Comparison of ENCODE assay signal across 7 cellular contexts in genomic region chr5:142109356-142110045, GRCh38. TPM values are rescaled to one million over a fixed set of nuclear protein-coding genes. Genes with fewer than 3 reads are reported as not detected.
DNase-seq lines count a peak whose midpoint lies in the region; ATAC-seq and TF ChIP-seq lines count a peak whose summit lies in the region.

No MANE protein-coding gene starts in this region.

- H3F3A ChIP-seq in neural progenitor cell (ENCODE audit: low read depth): peaks cover 21% of the 10 kb centered on the region

- no peaks in the 10 kb centered on the region for H3K36me3 ChIP-seq in neural progenitor cell

- H4K20me1 ChIP-seq in neural progenitor cell (ENCODE audit: low read depth): peaks cover 14% of the 10 kb centered on the region

- intact Hi-C loops in activated B cell treated with CpG ODN at 0.5 μM for 24 hours (cut with micrococcal nuclease): loop anchor here (1.0 to 5.0 kb wide), 5 partner anchors 94 to 472 kb away; partner anchors contain the start of genes HDAC3, RELL2 and RNF14

- ATAC-seq in activated B cell treated with CpG ODN at 0.5 μM for 24 hours (ENCODE audit: low read depth): no peak
- no peak for ATAC-seq in GM19452 (IDR thresholded peaks at IDR 0.05; ENCODE audit: unreplicated experiment)

- peak overlapping the region; percentile 92 for H2AFZ ChIP-seq in neural progenitor cell (replicated peaks)

- peak overlapping the region; percentile 90 for H3K27ac ChIP-seq in neural progenitor cell

- peaks cover 21% of the 10 kb centered on the region for H3K27me3 ChIP-seq in neural progenitor cell

- H3K9me3 Mint-ChIP-seq in activated B cell treated with CpG ODN at 0.5 μM for 24 hours: no peaks in the 10 kb centered on the region
- peaks cover 12% of the 10 kb centered on the region for H3K9me3 Mint-ChIP-seq in neural progenitor cell

- H3K27me3 Mint-ChIP-seq in activated B cell treated with CpG ODN at 0.5 μM for 24 hours (no peaks in the 10 kb centered on the region), neural progenitor cell (ENCODE audit: insufficient read depth, low read depth) (peaks cover 7% of the 10 kb centered on the region)

- H3K4me1 Mint-ChIP-seq in activated B cell treated with CpG ODN at 0.5 μM for 24 hours (peaks cover 33% of the 10 kb centered on the region), neural progenitor cell (peaks cover 26% of the 10 kb centered on the region)

- POLR2A ChIA-PET in activated B cell treated with CpG ODN at 0.5 μM for 24 hours (lab: Charles Lee): interaction anchor here (1.0 to 3.0 kb wide), 6 partner anchors 84 to 472 kb away, joined by 3 to 14 read pairs (median 4); partner anchors contain the start of genes RELL2 and RNF14

- H3K4me1 ChIP-seq in neural progenitor cell: peaks cover 4% of the 10 kb centered on the region

- H3K36me3 Mint-ChIP-seq in activated B cell treated with CpG ODN at 0.5 μM for 24 hours (ENCODE audit: low read depth): peaks cover 3% of the 10 kb centered on the region
- H3K36me3 Mint-ChIP-seq in neural progenitor cell: peaks cover 14% of the 10 kb centered on the region

- H3K27ac Mint-ChIP-seq in activated B cell treated with CpG ODN at 0.5 μM for 24 hours (peak overlapping the region; percentile 80), neural progenitor cell (peak overlapping the region; percentile 67)

- peak overlapping the region; percentile 89 for H3K4me3 ChIP-seq in fibroblast of pulmonary artery (replicated peaks; ENCODE audit: low read depth, low read length)
- H3K4me3 ChIP-seq in neural progenitor cell: peak overlapping the region; percentile 86

- H3K4me3 Mint-ChIP-seq in activated B cell treated with CpG ODN at 0.5 μM for 24 hours (peak overlapping the region; percentile 84), neural progenitor cell (peak overlapping the region; percentile 95)

- peak overlapping the region; percentile 85 for H3K4me2 ChIP-seq in neural progenitor cell

- CTCF ChIA-PET in activated B cell treated with CpG ODN at 0.5 μM for 24 hours (lab: Charles Lee): interaction anchor here (1.1 to 1.6 kb wide), 4 partner anchors 34 to 604 kb away, joined by 4 to 5 read pairs (median 4); partner anchors contain the start of gene GNPDA1

- no peak for TF ChIP-seq CTCF in activated B cell treated with CpG ODN at 0.5 μM for 24 hours (IDR thresholded peaks at IDR 0.05)
- no peak for TF ChIP-seq CTCF in fibroblast of pulmonary artery (IDR thresholded peaks at IDR 0.05; ENCODE audit: low read length, missing control alignments)
- no peak for TF ChIP-seq CTCF in neural progenitor cell (IDR thresholded peaks at IDR 0.05)

- peak; percentile 41 for DNase-seq in ELR (ENCODE audit: low read depth)
- peak; percentile 35 for DNase-seq in HT1080 (ENCODE audit: low read depth)
- DNase-seq in activated B cell treated with CpG ODN at 0.5 μM for 24 hours: no peak
- DNase-seq in fibroblast of pulmonary artery (ENCODE audit: low read depth): peak; percentile 34
- peak; percentile 39 for DNase-seq in neural progenitor cell (ENCODE audit: low spot score)
- no peak for DNase-seq in stimulated activated CD4-positive, alpha-beta T cell treated with anti-CD3 and anti-CD28 coated beads, Interleukin-1b, Interleukin-23, amount 100 ng/mL, for 48 hours

- peak overlapping the region; percentile 94 for H3K9ac ChIP-seq in neural progenitor cell

- peaks cover 54% of the 10 kb centered on the region for H3K79me2 ChIP-seq in neural progenitor cell (ENCODE audit: low read depth)

- no peaks in the 10 kb centered on the region for H3K9me3 ChIP-seq in neural progenitor cell (ENCODE audit: low read depth)

RNA-seq across cellular contexts. Expression of gene NDFIP1, which starts 0.9 kb away (rescaled TPM):
- total RNA-seq in HT1080 (2014; rRNA removed; shearing (Covaris generic)): 45.7 and 72.5 TPM in 2 replicates
- polyA plus RNA-seq in HT1080 (2015; cell fraction: cytosol; rRNA removed): 50.2 and 57.5 TPM in 2 replicates
- 30.7 and 37.7 TPM in 2 replicates for polyA plus RNA-seq in HT1080 (2015; cell fraction: nucleus; rRNA removed)
- 19.7 and 24.2 TPM in 2 replicates for total RNA-seq in activated B cell treated with CpG ODN at 0.5 μM for 24 hours
- 32.5 and 39.4 TPM in 2 replicates for total RNA-seq in neural progenitor cell (ENCODE audit: low replicate concordance)

Comparison
In these comparisons a context has a peak if more than half of its experiments do, and no peak if none do; other contexts are left out.
1. DNase-seq: peak in ELR (single experiment), HT1080 (single experiment), fibroblast of pulmonary artery (single experiment) and neural progenitor cell (single experiment); none in activated B cell treated with CpG ODN at 0.5 μM for 24 hours (single experiment) and stimulated activated CD4-positive, alpha-beta T cell treated with anti-CD3 and anti-CD28 coated beads, Interleukin-1b, Interleukin-23, amount 100 ng/mL, for 48 hours (single experiment).